In genomic region chr17:51793686-51794085, GRCh38 we compare ENCODE assay signal across 24 cellular contexts.
DNase-seq lines count a peak whose midpoint lies in the region; ATAC-seq, FAIRE-seq and TF ChIP-seq lines count a peak whose summit lies in the region.
"Had no signal": no experiment of that assay in that cellular context is flagged by ENCODE, and none has a peak within 500 bp of the region (broad histone marks: within the 10 kb centered on the region; RNA-seq: fewer than 3 reads in every experiment).

No MANE protein-coding gene starts in this region.

- H3K9me3 Mint-ChIP-seq in endodermal cell = no peaks in the 10 kb centered on the region

- FAIRE-seq in kidney (lab: Jason Lieb, UNC) = no peak
- FAIRE-seq: D721Med, GM12892, GM19239, H1 had no signal

- H3K36me3 Mint-ChIP-seq in endodermal cell (ENCODE audit: low read depth) = no peaks in the 10 kb centered on the region
- H3K36me3 Mint-ChIP-seq: CD4-positive, CD25-positive, alpha-beta regulatory T cell had no signal

- no peaks in the 10 kb centered on the region for H3K27me3 Mint-ChIP-seq in endodermal cell (ENCODE audit: insufficient read depth)

- DNase-seq in NCI-H2171 treated with DMSO at 0.1 percent for 48 hours (lab: John Stamatoyannopoulos, UW) (peak; percentile 16), NCI-H2171 (lab: John Stamatoyannopoulos, UW) (no peak), NCI-H345 (lab: John Stamatoyannopoulos, UW) (peak; percentile 81), NCI-H748 treated with DMSO at 0.1 percent for 48 hours (lab: John Stamatoyannopoulos, UW) (peak; percentile 80), mucosa of descending colon (no peak), dermis blood vessel endothelial cell (no peak), endodermal cell (no peak), kidney (no peak)
- DNase-seq: CD4-positive, CD25-positive, alpha-beta regulatory T cell; DMS79 treated with DMSO at 0.1 percent for 48 hours; IMR-90; KG1; MG63; NCI-H1417; NCI-H1694; NCI-H2029 treated with DMSO at 0.1 percent for 48 hours; SIG-M5 had no signal

- ATAC-seq in mucosa of descending colon = peak; percentile 18
- ATAC-seq: HCT116, Panc1 had no signal

- WGBS in endodermal cell (ENCODE audit: insufficient coverage in 1 of 2, insufficient read length in 1 of 2), 2 experiments = 88 to 100% methylated on average over 1 of the region's 1 CpG

- intact Hi-C loops in mucosa of descending colon (cut with DNase I, micrococcal nuclease) = no loop called here
- intact Hi-C loops in kidney (cut with DNase I) = no loop called here

- H3K27ac ChIP-seq in endodermal cell (ENCODE audit: low read depth, low read length) (no peak overlapping the region), kidney (ENCODE audit: low read depth in 2 of 2, low read length in 2 of 2) (no peak overlapping the region)
- H3K27ac ChIP-seq: SK-N-MC had no signal

- H3K4me1 ChIP-seq in mucosa of descending colon (ENCODE audit: low read depth) (peaks cover 2% of the 10 kb centered on the region), endodermal cell (ENCODE audit: control insufficient read depth, insufficient read depth, low read length) (no peaks in the 10 kb centered on the region), kidney (ENCODE audit: control insufficient read depth in 1 of 2, insufficient read depth in 1 of 2, low read depth in 1 of 2, low read length in 2 of 2) (no peaks in the 10 kb centered on the region)

- no peak overlapping the region for H3K9ac ChIP-seq in endodermal cell (ENCODE audit: extremely low read depth, low read length, poor library complexity, severe bottlenecking)
- no peak overlapping the region for H3K9ac ChIP-seq in kidney (ENCODE audit: low read length in 2 of 2)

- no peaks in the 10 kb centered on the region for H3K36me3 ChIP-seq in mucosa of descending colon (ENCODE audit: low read depth)
- no peaks in the 10 kb centered on the region for H3K36me3 ChIP-seq in endodermal cell (ENCODE audit: control insufficient read depth, insufficient read depth, low read length)
- no peaks in the 10 kb centered on the region for H3K36me3 ChIP-seq in kidney (ENCODE audit: control insufficient read depth in 1 of 2, insufficient read depth in 2 of 2, low read length in 2 of 2)
- H3K36me3 ChIP-seq: MG63 had no signal

- no peaks in the 10 kb centered on the region for H3K9me3 ChIP-seq in mucosa of descending colon
- no peaks in the 10 kb centered on the region for H3K9me3 ChIP-seq in endodermal cell (ENCODE audit: control insufficient read depth, low read length)
- H3K9me3 ChIP-seq in kidney (ENCODE audit: control insufficient read depth in 1 of 2, low read length in 2 of 2) = no peaks in the 10 kb centered on the region
- H3K9me3 ChIP-seq: MG63 had no signal

- no peak overlapping the region for H3K4me3 Mint-ChIP-seq in endodermal cell
- H3K4me3 Mint-ChIP-seq: CD4-positive, CD25-positive, alpha-beta regulatory T cell had no signal

- no peak for TF ChIP-seq CTCF in mucosa of descending colon (IDR thresholded peaks at IDR 0.05)
- TF ChIP-seq CTCF in endodermal cell (conservative IDR thresholded peaks at IDR 0.05) = no peak
- TF ChIP-seq CTCF in kidney (IDR thresholded peaks at IDR 0.05; ENCODE audit: borderline replicate concordance, extremely low read depth, insufficient read depth) = no peak

- no peak overlapping the region for H3K4me3 ChIP-seq in mucosa of descending colon
- no peak overlapping the region for H3K4me3 ChIP-seq in endodermal cell (ENCODE audit: low read length)
- H3K4me3 ChIP-seq in kidney (ENCODE audit: low read length in 2 of 2) = no peak overlapping the region
- H3K4me3 ChIP-seq: MG63, SK-N-MC had no signal

- no peaks in the 10 kb centered on the region for H3K4me1 Mint-ChIP-seq in endodermal cell
- H3K4me1 Mint-ChIP-seq: CD4-positive, CD25-positive, alpha-beta regulatory T cell had no signal

- H3K27me3 ChIP-seq in endodermal cell (ENCODE audit: control insufficient read depth, insufficient read depth, low read length, poor library complexity, severe bottlenecking) = no peaks in the 10 kb centered on the region
- H3K27me3 ChIP-seq: MG63 had no signal

- no peak overlapping the region for H3K27ac Mint-ChIP-seq in endodermal cell
- H3K27ac Mint-ChIP-seq: CD4-positive, CD25-positive, alpha-beta regulatory T cell had no signal

Comparison
In these comparisons a context has a peak if more than half of its experiments do, and no peak if none do; other contexts are left out.
1. DNase-seq: peak in NCI-H2171 treated with DMSO at 0.1 percent for 48 hours (single experiment), NCI-H345 (single experiment) and NCI-H748 treated with DMSO at 0.1 percent for 48 hours (single experiment); none in NCI-H2171 (single experiment), mucosa of descending colon (0 of 3), dermis blood vessel endothelial cell (single experiment), endodermal cell (single experiment) and kidney (single experiment).